Comparison of ENCODE assay signal across 8 cellular contexts in genomic region chr5:134545070-134545868, GRCh38. TPM values are rescaled to one million over a fixed set of nuclear protein-coding genes. Genes with fewer than 3 reads are reported as not detected.
A peak's percentile ranks its signal among the peaks of the same experiment; 100 is the strongest.
DNase-seq lines count a peak whose midpoint lies in the region; ATAC-seq, FAIRE-seq and TF ChIP-seq lines count a peak whose summit lies in the region.

No MANE protein-coding gene starts in this region.

- peak overlapping the region; percentile 65 for H3K4me2 ChIP-seq in OCI-LY1 (ENCODE audit: low read length)

- H3K9me3 ChIP-seq in OCI-LY1 (ENCODE audit: low read length) (no peaks in the 10 kb centered on the region), spleen (no peaks in the 10 kb centered on the region)
- no peaks in the 10 kb centered on the region for H3K9me3 ChIP-seq in effector memory CD4-positive, alpha-beta T cell (ENCODE audit: control insufficient read depth, low read length)

- DNase-seq in GM12891 (ENCODE audit: insufficient read length, low spot score) (no peak), spleen (peak; percentile 85), NCI-H226 (no peak), NCI-H1048 (lab: John Stamatoyannopoulos, UW) (no peak)
- no peak for DNase-seq in effector memory CD4-positive, alpha-beta T cell

- peak; percentile 79 for FAIRE-seq in GM12891 (lab: Jason Lieb, UNC)

- no peak overlapping the region for H2AFZ ChIP-seq in OCI-LY1 (ENCODE audit: low read length)

- no peaks in the 10 kb centered on the region for H3F3A ChIP-seq in OCI-LY1 (ENCODE audit: insufficient read depth, low read length)

- TF ChIP-seq CTCF in OCI-LY1 (IDR thresholded peaks at IDR 0.05; ENCODE audit: low read length) = peak; percentile 15; the same call in 1 of the 2 replicates
- TF ChIP-seq CTCF in spleen (IDR thresholded peaks at IDR 0.05 in 8 of 11, conservative IDR thresholded peaks at IDR 0.05 in 3 of 11) = peak in 1 of 11 experiments; percentile 5

- TF ChIP-seq POLR2A in GM12891 (IDR thresholded peaks at IDR 0.05; ENCODE audit: low read depth, low read length) = no peak
- TF ChIP-seq POLR2A in spleen (IDR thresholded peaks at IDR 0.05) = no peak

- H3K4me3 ChIP-seq in OCI-LY1 (ENCODE audit: low read depth, low read length, poor library complexity, severe bottlenecking) (peak overlapping the region; percentile 52), spleen (peak overlapping the region in 4 of 8 donors; percentile 0 to 41 (median 12))
- no peak overlapping the region for H3K4me3 ChIP-seq in effector memory CD4-positive, alpha-beta T cell (ENCODE audit: insufficient read depth, low read depth, low read length, poor library complexity, severe bottlenecking)

- no peaks in the 10 kb centered on the region for H3K79me2 ChIP-seq in OCI-LY1 (ENCODE audit: insufficient read depth, low read length)

- H3K36me3 ChIP-seq in OCI-LY1 (ENCODE audit: insufficient read depth, low read length) (peaks cover 30% of the 10 kb centered on the region; the same call in 1 of the 2 replicates), spleen (peaks cover 3 to 99% (median 23%) of the 10 kb centered on the region in 6 donors)
- H3K36me3 ChIP-seq in effector memory CD4-positive, alpha-beta T cell (ENCODE audit: control insufficient read depth, insufficient read depth, low read length) = peaks cover 35% of the 10 kb centered on the region

- intact Hi-C loops in spleen (cut with DNase I; ENCODE audit: low total_unique reads) = no loop called here

- no peaks in the 10 kb centered on the region for H3K9me2 ChIP-seq in OCI-LY1 (ENCODE audit: low read depth, low read length)

- H3K27ac ChIP-seq in OCI-LY1 (ENCODE audit: low read depth, low read length, poor library complexity, severe bottlenecking) (peak overlapping the region; percentile 98), spleen (peak overlapping the region; percentile 57 to 90 (median 78))
- peak overlapping the region; percentile 60 for H3K27ac ChIP-seq in effector memory CD4-positive, alpha-beta T cell (ENCODE audit: insufficient read depth, low read length, poor library complexity, severe bottlenecking)

- WGBS in spleen, 5 donors = 19 to 26% (median 23%) methylated on average over 10 of the region's 10 CpGs

- peak overlapping the region; percentile 69 for H3K9ac ChIP-seq in OCI-LY1 (ENCODE audit: low read length)

- H4K20me1 ChIP-seq in OCI-LY1 (ENCODE audit: insufficient read depth, low read length) = no peaks in the 10 kb centered on the region

- H3K4me1 ChIP-seq in OCI-LY1 (ENCODE audit: insufficient read depth, low read length, severe bottlenecking) = peaks cover 92% of the 10 kb centered on the region
- H3K4me1 ChIP-seq in effector memory CD4-positive, alpha-beta T cell (ENCODE audit: control insufficient read depth, insufficient read depth, low read length, poor library complexity, severe bottlenecking) = peaks cover 29% of the 10 kb centered on the region
- H3K4me1 ChIP-seq in spleen = peaks cover 66 to 100% (median 98%) of the 10 kb centered on the region in 6 donors

- H3K27me3 ChIP-seq in OCI-LY1 (ENCODE audit: insufficient read depth, low read length) (no peaks in the 10 kb centered on the region), spleen (replicated peaks in 1 of 7) (no peaks in the 10 kb centered on the region)
- no peaks in the 10 kb centered on the region for H3K27me3 ChIP-seq in effector memory CD4-positive, alpha-beta T cell (replicated peaks; ENCODE audit: control insufficient read depth, insufficient read depth, low read length, poor library complexity, severe bottlenecking)

- ATAC-seq in GM19328 (IDR thresholded peaks at IDR 0.05; ENCODE audit: unreplicated experiment) = no peak
- no peak for ATAC-seq in HG03457 (IDR thresholded peaks at IDR 0.05; ENCODE audit: unreplicated experiment)

TF ChIP-seq in GM12891, 5 proteins besides CTCF, POLR2A, EP300 and RAD21:
- TF ChIP-seq POLR2AphosphoS5 (IDR thresholded peaks at IDR 0.05; ENCODE audit: low read depth, low read length) = no peak
- TF ChIP-seq SPI1 (IDR thresholded peaks at IDR 0.05; ENCODE audit: low read depth, low read length) = no peak
- 0 out of 2 replicates have a peak, but pooled peaks have one; percentile 12 for TF ChIP-seq POU2F2 (IDR thresholded peaks at IDR 0.05; ENCODE audit: low read depth, low read length)

RNA-seq across cellular contexts. Expression of gene JADE2, which starts 19.8 kb away (rescaled TPM):
- polyA plus RNA-seq in GM12891 (2012; ENCODE audit: low read depth, missing spikeins) = 19.6 TPM
- 100 to 1,000 TPM in 3 of 7 donors, 10 to 100 TPM in 4; 85.9 to 131 (median 95.9) TPM for total RNA-seq in spleen
- polyA plus RNA-seq in spleen = 10 to 100 TPM; 12.3 to 30.8 (median 14.8) TPM
